29 cellular contexts compared by ENCODE assay signal in the genomic region with DNA sequence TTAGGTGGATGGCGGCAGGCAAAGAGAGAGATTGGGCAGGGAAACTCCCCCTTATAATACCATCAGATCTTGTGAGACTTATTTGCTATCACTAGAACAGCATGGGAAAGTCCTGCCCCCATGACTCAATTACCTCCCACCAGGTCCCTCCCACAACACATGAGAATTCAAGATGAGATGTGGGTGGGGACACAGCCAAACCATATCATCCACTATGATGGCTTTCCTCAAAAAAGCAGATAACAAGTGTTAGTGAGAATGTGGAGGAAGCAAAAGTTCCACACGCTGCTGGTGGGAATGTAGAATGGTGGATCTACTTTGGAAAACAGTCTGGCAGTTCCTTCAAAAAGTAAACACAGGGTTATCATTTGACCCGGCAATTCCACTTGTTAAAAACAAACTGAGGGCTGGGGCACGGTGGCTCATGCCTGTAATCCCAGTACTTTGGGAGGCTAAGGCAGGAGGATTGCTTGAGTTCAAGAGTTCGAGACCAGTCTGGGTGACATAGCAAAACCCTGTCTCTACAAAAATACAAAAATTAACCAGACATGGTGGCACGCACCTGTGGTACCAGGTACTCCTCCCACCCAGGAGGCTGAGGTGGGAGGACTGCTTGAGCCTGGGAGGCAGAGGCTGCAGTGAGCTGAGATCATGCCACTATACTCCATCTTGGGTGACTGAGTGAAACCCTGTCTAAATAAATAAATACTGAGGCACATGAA.
DNase-seq lines count a peak whose midpoint lies in the region; ATAC-seq, FAIRE-seq and TF ChIP-seq lines count a peak whose summit lies in the region.
"Had no signal": no experiment of that assay in that cellular context is flagged by ENCODE, and none has a peak within 500 bp of the region (broad histone marks: within the 10 kb centered on the region; RNA-seq: fewer than 3 reads in every experiment).

No MANE protein-coding gene starts in this region.

- H2AFZ ChIP-seq in keratinocyte (ENCODE audit: control insufficient read depth, low read length) = no peak overlapping the region

- H3K9me3 Mint-ChIP-seq in stimulated activated naive CD8-positive, alpha-beta T cell treated with anti-CD3 and anti-CD28 coated beads, Interleukin-15, Interleukin-2, amounts not matched to agents 100 ng/mL and 50 ng/mL, for 24 hours = no peaks in the 10 kb centered on the region
- H3K9me3 Mint-ChIP-seq: mesothelial cell of epicardium; naive thymus-derived CD8-positive, alpha-beta T cell; stimulated activated naive B cell treated with anti-CD40 and anti-IgM and Interleukin-4, amounts not matched to agents 10 μg/mL and 1 μg/mL and 100 μg/mL, for 72 hours; T-cell had no signal

- H3K36me3 ChIP-seq in keratinocyte (ENCODE audit: control insufficient read depth in 2 of 2, extremely low read depth in 1 of 2, insufficient read depth in 2 of 2, low read length in 2 of 2) = no peaks in the 10 kb centered on the region
- H3K36me3 ChIP-seq: adrenal gland, BE2C, cardiac muscle cell, spleen, tibial artery had no signal

- peak; percentile 27 to 39 for DNase-seq in activated CD4-positive, alpha-beta T cell treated with anti-CD3 and anti-CD28 coated beads, Interleukin-2, amount 50 U/mL, for 48 hours
- no peak for DNase-seq in activated CD4-positive, alpha-beta T cell treated with anti-CD3 and anti-CD28 coated beads, Interleukin-2, amount 50 U/mL, for 1 hour
- peak; percentile 29 for DNase-seq in stimulated activated CD4-positive, alpha-beta T cell treated with anti-CD3 and anti-CD28 coated beads, Interleukin-15, amount 100 ng/mL, for 24 hours
- DNase-seq in stimulated activated CD4-positive, alpha-beta T cell treated with anti-CD3 and anti-CD28 coated beads, Interleukin-2, amount 100 ng/mL, for 48 hours = no peak
- DNase-seq in keratinocyte (ENCODE audit: low read depth, low spot score) (no peak), ecto neural progenitor cell (ENCODE audit: low spot score) (no peak)
- DNase-seq: adrenal gland; BE2C; DMS53; GDM1; H7; left colon; naive thymus-derived CD8-positive, alpha-beta T cell; NCI-H2081 treated with DMSO at 0.1 percent for 48 hours; NCI-H446; OCI-M1; retina; SIG-M5; spleen; stimulated activated naive B cell treated with anti-CD40 and anti-IgM and Interleukin-4, amounts not matched to agents 10 μg/mL and 1 μg/mL and 100 μg/mL, for 72 hours; T-cell; tibial artery had no signal

- H3K79me2 ChIP-seq in keratinocyte (ENCODE audit: control insufficient read depth, insufficient read depth, low read length) = no peaks in the 10 kb centered on the region

- H3K27me3 Mint-ChIP-seq in stimulated activated naive CD8-positive, alpha-beta T cell treated with anti-CD3 and anti-CD28 coated beads, Interleukin-15, Interleukin-2, amounts not matched to agents 100 ng/mL and 50 ng/mL, for 24 hours = no peaks in the 10 kb centered on the region
- H3K27me3 Mint-ChIP-seq: naive thymus-derived CD8-positive, alpha-beta T cell; stimulated activated naive B cell treated with anti-CD40 and anti-IgM and Interleukin-4, amounts not matched to agents 10 μg/mL and 1 μg/mL and 100 μg/mL, for 72 hours had no signal

- H3K9me3 ChIP-seq in keratinocyte (ENCODE audit: control insufficient read depth, low read depth, low read length) = no peaks in the 10 kb centered on the region
- H3K9me3 ChIP-seq: adrenal gland, BE2C, spleen, tibial artery had no signal

- no peak overlapping the region for H3K4me3 ChIP-seq in keratinocyte (ENCODE audit: control insufficient read depth in 2 of 3, extremely low read depth in 1 of 3, insufficient read depth in 2 of 3, low read depth in 1 of 3, low read length in 3 of 3)
- H3K4me3 ChIP-seq: adrenal gland, cardiac muscle cell, spleen, tibial artery had no signal

- no peak for FAIRE-seq in keratinocyte (lab: Jason Lieb, UNC)
- FAIRE-seq: endothelial cell of umbilical vein, GM18507 had no signal

- peaks cover 17% of the 10 kb centered on the region for H3K4me1 Mint-ChIP-seq in stimulated activated naive CD8-positive, alpha-beta T cell treated with anti-CD3 and anti-CD28 coated beads, Interleukin-15, Interleukin-2, amounts not matched to agents 100 ng/mL and 50 ng/mL, for 24 hours (ENCODE audit: low read depth)
- H3K4me1 Mint-ChIP-seq: naive thymus-derived CD8-positive, alpha-beta T cell; T-cell had no signal

- no peak overlapping the region for H3K9ac ChIP-seq in keratinocyte (ENCODE audit: control insufficient read depth, extremely low read depth, insufficient read depth, low read length)

- H3K4me3 Mint-ChIP-seq in stimulated activated naive CD8-positive, alpha-beta T cell treated with anti-CD3 and anti-CD28 coated beads, Interleukin-15, Interleukin-2, amounts not matched to agents 100 ng/mL and 50 ng/mL, for 24 hours = no peak overlapping the region
- H3K4me3 Mint-ChIP-seq: mesothelial cell of epicardium; naive thymus-derived CD8-positive, alpha-beta T cell; stimulated activated naive B cell treated with anti-CD40 and anti-IgM and Interleukin-4, amounts not matched to agents 10 μg/mL and 1 μg/mL and 100 μg/mL, for 72 hours; T-cell had no signal

- H3K27ac Mint-ChIP-seq in stimulated activated naive CD8-positive, alpha-beta T cell treated with anti-CD3 and anti-CD28 coated beads, Interleukin-15, Interleukin-2, amounts not matched to agents 100 ng/mL and 50 ng/mL, for 24 hours = peak overlapping the region; percentile 58
- H3K27ac Mint-ChIP-seq: mesothelial cell of epicardium; naive thymus-derived CD8-positive, alpha-beta T cell; stimulated activated naive B cell treated with anti-CD40 and anti-IgM and Interleukin-4, amounts not matched to agents 10 μg/mL and 1 μg/mL and 100 μg/mL, for 72 hours; T-cell had no signal

- no peaks in the 10 kb centered on the region for H3K36me3 Mint-ChIP-seq in stimulated activated naive CD8-positive, alpha-beta T cell treated with anti-CD3 and anti-CD28 coated beads, Interleukin-15, Interleukin-2, amounts not matched to agents 100 ng/mL and 50 ng/mL, for 24 hours (ENCODE audit: low read depth)
- H3K36me3 Mint-ChIP-seq: mesothelial cell of epicardium; naive thymus-derived CD8-positive, alpha-beta T cell; stimulated activated naive B cell treated with anti-CD40 and anti-IgM and Interleukin-4, amounts not matched to agents 10 μg/mL and 1 μg/mL and 100 μg/mL, for 72 hours; T-cell had no signal

- no peak for TF ChIP-seq CTCF in keratinocyte (optimal IDR thresholded peaks at IDR 0.05 in 1 of 3, IDR thresholded peaks at IDR 0.05 in 1 of 3, conservative IDR thresholded peaks at IDR 0.05 in 1 of 3; ENCODE audit: extremely low read depth in 1 of 3, insufficient read depth in 2 of 3, low read length in 3 of 3)

- dilution Hi-C loops in keratinocyte (cut with MboI; ENCODE audit: extremely low pct_ligation_motif_present, low sequenced_read_pairs) = loop anchor here (25.0 kb wide), 1 partner anchor 321 kb away; no protein-coding TSS in a partner anchor

- ATAC-seq in HG03280 (IDR thresholded peaks at IDR 0.05; ENCODE audit: unreplicated experiment) = no peak
- ATAC-seq: left colon; naive thymus-derived CD8-positive, alpha-beta T cell; stimulated activated naive B cell treated with anti-CD40 and anti-IgM and Interleukin-4, amounts not matched to agents 10 μg/mL and 1 μg/mL and 100 μg/mL, for 72 hours; T-cell had no signal

- peak overlapping the region; percentile 54 for H3K27ac ChIP-seq in keratinocyte (ENCODE audit: control insufficient read depth, insufficient read depth, low read length)
- H3K27ac ChIP-seq: adrenal gland, cardiac muscle cell, HL-60, spleen, tibial artery had no signal

- peaks cover 16% of the 10 kb centered on the region for H3K4me1 ChIP-seq in keratinocyte (ENCODE audit: control insufficient read depth, extremely low read depth, insufficient read depth, low read length)
- H3K4me1 ChIP-seq: adrenal gland, BE2C, spleen had no signal

- H3K9me1 ChIP-seq in keratinocyte (ENCODE audit: control insufficient read depth, extremely low read depth, insufficient read depth, low read length) = no peaks in the 10 kb centered on the region

- H3K27me3 ChIP-seq in keratinocyte (ENCODE audit: control insufficient read depth, extremely low read depth, insufficient read depth, low read length) = no peaks in the 10 kb centered on the region
- H3K27me3 ChIP-seq: adrenal gland, BE2C, cardiac muscle cell, spleen, tibial artery had no signal

- no peak overlapping the region for H3K4me2 ChIP-seq in keratinocyte (ENCODE audit: control insufficient read depth, extremely low read depth, insufficient read depth, low read depth, low read length)

- H4K20me1 ChIP-seq in keratinocyte (ENCODE audit: control insufficient read depth, extremely low read depth, insufficient read depth, low read length) = no peaks in the 10 kb centered on the region

Comparison
In these comparisons a context has a peak if more than half of its experiments do, and no peak if none do; other contexts are left out.
1. DNase-seq: peak in activated CD4-positive, alpha-beta T cell treated with anti-CD3 and anti-CD28 coated beads, Interleukin-2, amount 50 U/mL, for 48 hours (2 of 2) and stimulated activated CD4-positive, alpha-beta T cell treated with anti-CD3 and anti-CD28 coated beads, Interleukin-15, amount 100 ng/mL, for 24 hours (single experiment); none in activated CD4-positive, alpha-beta T cell treated with anti-CD3 and anti-CD28 coated beads, Interleukin-2, amount 50 U/mL, for 1 hour (single experiment), stimulated activated CD4-positive, alpha-beta T cell treated with anti-CD3 and anti-CD28 coated beads, Interleukin-2, amount 100 ng/mL, for 48 hours (0 of 2), keratinocyte (single experiment) and ecto neural progenitor cell (single experiment).